In the genomic region with DNA sequence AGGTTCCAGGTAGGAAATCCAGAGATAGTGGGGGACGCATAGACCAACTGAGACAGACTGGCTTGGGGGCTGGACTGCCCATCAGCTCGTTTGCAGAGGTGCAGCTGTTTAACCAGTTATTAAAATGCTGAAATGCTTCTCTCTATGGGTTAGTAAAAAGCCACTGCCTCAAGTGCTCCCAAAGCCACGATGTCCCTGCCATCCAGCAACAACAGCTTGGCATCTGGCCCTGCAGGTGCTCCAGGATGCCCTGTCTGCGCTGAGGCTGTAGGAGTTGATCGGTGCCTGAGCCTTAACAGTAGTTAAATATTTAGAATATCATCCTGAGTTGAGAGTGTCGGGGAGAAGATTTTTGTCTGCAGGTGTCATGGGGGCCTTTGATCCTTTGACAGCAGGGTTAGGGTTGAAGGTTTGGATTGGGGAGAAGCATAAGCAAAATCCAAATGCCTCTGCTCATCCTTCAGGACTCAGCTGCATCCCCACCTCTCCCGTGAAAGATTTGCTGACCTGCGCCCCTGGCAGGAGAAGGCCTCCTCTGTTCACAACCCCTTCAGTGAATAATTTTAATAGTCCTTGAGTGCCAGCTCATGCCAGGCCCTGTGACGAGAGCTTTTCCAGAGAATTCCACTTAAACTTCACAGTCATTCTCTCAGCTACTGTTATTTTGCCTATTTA, we compare ENCODE assay signal across 17 cellular contexts.
"Had no signal": no experiment of that assay in that cellular context is flagged by ENCODE, and none has a peak within 500 bp of the region (broad histone marks: within the 10 kb centered on the region; RNA-seq: fewer than 3 reads in every experiment).

No MANE protein-coding gene starts in this region.

- H3K27me3 Mint-ChIP-seq: effector memory CD8-positive, alpha-beta T cell had no signal

- H3K4me3 Mint-ChIP-seq: effector memory CD8-positive, alpha-beta T cell; nephron progenitor cell had no signal

- DNase-seq: activated CD4-positive, alpha-beta T cell treated with anti-CD3 and anti-CD28 coated beads for 1 hour; activated CD4-positive, alpha-beta T cell treated with anti-CD3 and anti-CD28 coated beads, Interleukin-2, amount 50 U/mL, for 4 hours; activated effector memory CD4-positive, alpha-beta T cell treated with Interleukin-2 at 50 U/mL for 16 hours; activated naive CD4-positive, alpha-beta T cell treated with anti-CD3 and anti-CD28 coated beads, Interleukin-2, amount 50 U/mL, for 16 hours; activated T-cell treated with anti-CD3 and anti-CD28 coated beads, Interleukin-2, amount 50 U/mL, for 1 hour; dermis blood vessel endothelial cell; effector memory CD8-positive, alpha-beta T cell; gastrocnemius medialis; heart right ventricle; left colon; lower lobe of right lung; nephron progenitor cell; right cardiac atrium; small intestine; stimulated activated CD4-positive, alpha-beta T cell treated with anti-CD3 and anti-CD28 coated beads, Interleukin-4, amount 100 ng/mL, for 24 hours; stimulated activated naive CD4-positive, alpha-beta T cell; upper lobe of left lung had no signal

- H3K9me3 Mint-ChIP-seq: effector memory CD8-positive, alpha-beta T cell; nephron progenitor cell had no signal

- H3K27ac Mint-ChIP-seq: effector memory CD8-positive, alpha-beta T cell; nephron progenitor cell had no signal

- ATAC-seq: effector memory CD8-positive, alpha-beta T cell; gastrocnemius medialis; heart right ventricle; left colon; lower lobe of right lung; right cardiac atrium had no signal
